Comparison of ENCODE assay signal across 11 cellular contexts in the genomic region with DNA sequence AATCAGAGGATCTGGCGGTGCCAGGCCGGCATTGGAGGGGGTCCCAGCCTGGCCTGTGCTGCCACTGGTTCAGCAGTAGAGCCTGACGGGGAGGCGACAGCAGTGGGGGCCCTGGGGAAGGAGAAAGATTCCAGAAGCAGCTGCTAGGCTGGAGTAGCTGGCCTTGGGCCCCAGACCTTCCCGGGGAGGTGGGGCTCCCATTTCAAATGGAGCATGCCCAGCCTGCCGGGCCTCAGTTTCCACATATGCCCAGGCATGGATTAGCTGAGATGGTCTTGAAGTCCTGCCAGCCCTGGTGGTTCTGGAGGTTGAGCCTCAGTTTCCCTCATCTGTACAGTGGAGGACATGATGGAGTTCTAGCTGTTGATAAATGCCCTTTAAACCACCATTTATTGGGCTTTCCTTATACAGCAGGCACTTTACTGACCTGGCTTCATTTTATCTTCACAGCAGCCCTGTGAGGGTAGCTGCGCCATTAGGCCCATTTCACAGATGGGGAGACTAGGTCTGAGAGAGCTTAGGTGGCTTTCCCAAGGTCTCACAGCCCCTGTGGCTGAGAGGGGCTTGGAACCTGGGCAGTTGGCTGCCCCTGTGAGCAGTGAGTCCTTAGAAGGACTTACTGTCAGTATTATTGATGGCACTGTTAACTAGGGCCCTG. TPM values are rescaled to one million over a fixed set of nuclear protein-coding genes. Genes with fewer than 3 reads are reported as not detected.
A peak's percentile ranks its signal among the peaks of the same experiment; 100 is the strongest.
DNase-seq lines count a peak whose midpoint lies in the region; ATAC-seq and TF ChIP-seq lines count a peak whose summit lies in the region.
"Had no signal": no experiment of that assay in that cellular context is flagged by ENCODE, and none has a peak within 500 bp of the region (broad histone marks: within the 10 kb centered on the region; RNA-seq: fewer than 3 reads in every experiment).

No MANE protein-coding gene starts in this region.

- H3K9me3 Mint-ChIP-seq in CD8-positive, alpha-beta memory T cell, result no peaks in the 10 kb centered on the region
- H3K9me3 Mint-ChIP-seq: dendritic cell treated with granulocyte-macrophage colony-stimulating factor and Interleukin-4, amounts not matched to agents 40 ng/mL and 50 ng/mL, for 4 days had no signal

- H3K27me3 ChIP-seq in BLaER1 (no peaks in the 10 kb centered on the region), colonic mucosa (no peaks in the 10 kb centered on the region), neutrophil (no peaks in the 10 kb centered on the region)
- no peaks in the 10 kb centered on the region for H3K27me3 ChIP-seq in CD8-positive, alpha-beta memory T cell (ENCODE audit: insufficient read depth, low read length, poor library complexity, severe bottlenecking)
- H3K27me3 ChIP-seq: ovary, SJSA1 had no signal

- peaks cover 0 to 3% (median 2%) of the 10 kb centered on the region in 3 donors for H3K36me3 Mint-ChIP-seq in CD8-positive, alpha-beta memory T cell

- TF ChIP-seq CTCF in colonic mucosa (IDR thresholded peaks at IDR 0.05), result no peak
- TF ChIP-seq CTCF in neutrophil (IDR thresholded peaks at IDR 0.05), result no peak

- H3K9ac ChIP-seq in BLaER1 (no peak overlapping the region), colonic mucosa (ENCODE audit: low read depth in 2 of 2, low read length in 2 of 2) (peak overlapping the region; percentile 43 to 69)

- no peaks in the 10 kb centered on the region for H3K9me3 ChIP-seq in BLaER1
- H3K9me3 ChIP-seq in CD8-positive, alpha-beta memory T cell (ENCODE audit: low read length), result no peaks in the 10 kb centered on the region
- no peaks in the 10 kb centered on the region for H3K9me3 ChIP-seq in colonic mucosa
- H3K9me3 ChIP-seq in neutrophil, result no peaks in the 10 kb centered on the region
- H3K9me3 ChIP-seq: ovary, SJSA1 had no signal

- 0 out of 2 replicates have a peak overlapping the region, but pooled peaks have one; percentile 36 for H3K4me3 ChIP-seq in BLaER1
- no peak overlapping the region for H3K4me3 ChIP-seq in CD8-positive, alpha-beta memory T cell (ENCODE audit: low read length)
- H3K4me3 ChIP-seq in colonic mucosa, result no peak overlapping the region
- peak overlapping the region in 1 of 2 experiments; percentile 46 for H3K4me3 ChIP-seq in neutrophil (ENCODE audit: low read depth in 1 of 2, low read length in 1 of 2)
- H3K4me3 ChIP-seq: ovary, SJSA1 had no signal

- peak overlapping the region; percentile 90 for H3K4me2 ChIP-seq in BLaER1

- no peaks in the 10 kb centered on the region for H3K27me3 Mint-ChIP-seq in CD8-positive, alpha-beta memory T cell
- H3K27me3 Mint-ChIP-seq: dendritic cell treated with granulocyte-macrophage colony-stimulating factor and Interleukin-4, amounts not matched to agents 40 ng/mL and 50 ng/mL, for 4 days had no signal

- peaks cover 76 to 88% (median 77%) of the 10 kb centered on the region in 3 donors for H3K4me1 Mint-ChIP-seq in CD8-positive, alpha-beta memory T cell

- CTCF ChIA-PET in CD8-positive, alpha-beta memory T cell (lab: Charles Lee), result interaction anchor here (3.1 to 7.4 kb wide), 5 partner anchors 15 to 31 kb away, joined by 10 to 69 read pairs (median 31); no protein-coding TSS in a partner anchor

- H3K4me1 ChIP-seq in BLaER1, result peaks cover 96% of the 10 kb centered on the region
- H3K4me1 ChIP-seq in CD8-positive, alpha-beta memory T cell (ENCODE audit: insufficient read depth, low read length), result peaks cover 86% of the 10 kb centered on the region
- peaks cover 52% of the 10 kb centered on the region for H3K4me1 ChIP-seq in colonic mucosa
- H3K4me1 ChIP-seq in neutrophil (ENCODE audit: control insufficient read depth in 1 of 2, insufficient read depth in 1 of 2, low read depth in 1 of 2, low read length in 1 of 2), result peaks cover 74 to 79% of the 10 kb centered on the region in 2 experiments

- H4K20me1 ChIP-seq in BLaER1, result peaks cover 99% of the 10 kb centered on the region

- DNase-seq in CD8-positive, alpha-beta memory T cell, result no peak
- DNase-seq in colonic mucosa (no peak), NCI-H345 treated with DMSO at 0.1 percent for 48 hours (lab: John Stamatoyannopoulos, UW; ENCODE audit: unreplicated experiment) (no peak), SKM-1 treated with dmso at 0.1 percent for 144 hours (lab: John Stamatoyannopoulos, UW; ENCODE audit: unreplicated experiment) (no peak)
- DNase-seq: mammary epithelial cell, ovary had no signal

- H3K27ac Mint-ChIP-seq in CD8-positive, alpha-beta memory T cell, result peak overlapping the region; percentile 81 to 100 (median 98)

- H3K36me3 ChIP-seq in BLaER1 (0 out of 2 replicates have a peak, but pooled peaks cover 8% of the 10 kb centered on the region), colonic mucosa (no peaks in the 10 kb centered on the region), neutrophil (no peaks in the 10 kb centered on the region)
- H3K36me3 ChIP-seq in CD8-positive, alpha-beta memory T cell (ENCODE audit: insufficient read depth, low read length), result no peaks in the 10 kb centered on the region
- H3K36me3 ChIP-seq: ovary had no signal

- POLR2A ChIA-PET in CD8-positive, alpha-beta memory T cell (lab: Charles Lee), result interaction anchor here (0.7 to 2.1 kb wide), 3 partner anchors 7 to 17 kb away, joined by 3 to 9 read pairs (median 6); no protein-coding TSS in a partner anchor

- peak overlapping the region; percentile 75 for H3K27ac ChIP-seq in BLaER1
- no peak overlapping the region for H3K27ac ChIP-seq in CD8-positive, alpha-beta memory T cell (ENCODE audit: low read depth, low read length)
- H3K27ac ChIP-seq in colonic mucosa, result peak overlapping the region; percentile 66
- H3K27ac ChIP-seq in neutrophil, result peak overlapping the region; percentile 95
- H3K27ac ChIP-seq: ovary, SJSA1 had no signal

- ATAC-seq in GM19328 (IDR thresholded peaks at IDR 0.05; ENCODE audit: unreplicated experiment), result no peak

- peak overlapping the region in 4 of 7 donors; percentile 15 to 77 (median 68) for H3K4me3 Mint-ChIP-seq in CD8-positive, alpha-beta memory T cell
- H3K4me3 Mint-ChIP-seq: dendritic cell treated with granulocyte-macrophage colony-stimulating factor and Interleukin-4, amounts not matched to agents 40 ng/mL and 50 ng/mL, for 4 days had no signal

- intact Hi-C loops in colonic mucosa (cut with DNase I), result no loop called here

RNA-seq across cellular contexts. Expression of a gene that starts 21.8 kb away (rescaled TPM):
- total RNA-seq in CD8-positive, alpha-beta memory T cell, result 10 to 100 TPM; 46.8 to 48.9 TPM
- polyA plus RNA-seq in CD8-positive, alpha-beta memory T cell, result 11.1 TPM
- 10 to 100 TPM; 26.4 to 40.9 TPM for total RNA-seq in colonic mucosa

RNA-seq across cellular contexts. Expression of a gene that starts 58.7 kb away (rescaled TPM):
- 1 to 10 TPM; 3.8 to 3.9 TPM for total RNA-seq in CD8-positive, alpha-beta memory T cell
- 1.8 TPM for polyA plus RNA-seq in CD8-positive, alpha-beta memory T cell
- total RNA-seq in colonic mucosa, result 10 to 100 TPM; 21.8 to 43.6 TPM

Comparison
In these comparisons a context has a peak if more than half of its experiments do, and no peak if none do; other contexts are left out.
1. RNA of a gene that starts 58.7 kb away (total RNA-seq): 21.8 to 43.6 TPM in colonic mucosa; 3.8 to 3.9 TPM in CD8-positive, alpha-beta memory T cell; every median in the first group is over 4 times any median in the second.